In genomic region chr15:88450125-88450798, GRCh38 we compare ENCODE assay signal across 9 cellular contexts. TPM values are rescaled to one million over a fixed set of nuclear protein-coding genes. Genes with fewer than 3 reads are reported as not detected.
A peak's percentile ranks its signal among the peaks of the same experiment; 100 is the strongest.
DNase-seq lines count a peak whose midpoint lies in the region; ATAC-seq and TF ChIP-seq lines count a peak whose summit lies in the region.
"Had no signal": no experiment of that assay in that cellular context is flagged by ENCODE, and none has a peak within 500 bp of the region (broad histone marks: within the 10 kb centered on the region; RNA-seq: fewer than 3 reads in every experiment).

No MANE protein-coding gene starts in this region.

- H3K36me3 Mint-ChIP-seq in HFFc6 (ENCODE audit: low read depth), result no peaks in the 10 kb centered on the region
- H3K36me3 Mint-ChIP-seq in endothelial cell (ENCODE audit: low read depth, unreplicated experiment), result no peaks in the 10 kb centered on the region
- no peaks in the 10 kb centered on the region for H3K36me3 Mint-ChIP-seq in naive B cell

- H3K27me3 Mint-ChIP-seq in HFFc6 (ENCODE audit: insufficient read depth), result peaks cover 2% of the 10 kb centered on the region
- H3K27me3 Mint-ChIP-seq in endothelial cell (ENCODE audit: unreplicated experiment), result peaks cover 1% of the 10 kb centered on the region
- peaks cover 8 to 23% (median 21%) of the 10 kb centered on the region in 3 donors for H3K27me3 Mint-ChIP-seq in naive B cell

- TF ChIP-seq CTCF in HFFc6 (IDR thresholded peaks at IDR 0.05) (peak; percentile 99), endothelial cell (IDR thresholded peaks at IDR 0.05; ENCODE audit: unreplicated experiment) (peak; percentile 93)

- ATAC-seq in naive B cell (ENCODE audit: low read depth in 2 of 2) (peak in 1 of 2 donors; percentile 44), HG03442 (IDR thresholded peaks at IDR 0.05; ENCODE audit: unreplicated experiment) (no peak)

- H3K4me1 Mint-ChIP-seq in HFFc6 (ENCODE audit: low read depth), result peaks cover 34% of the 10 kb centered on the region
- peaks cover 5% of the 10 kb centered on the region for H3K4me1 Mint-ChIP-seq in endothelial cell (ENCODE audit: unreplicated experiment)
- H3K4me1 Mint-ChIP-seq in naive B cell, result peaks cover 5 to 11% (median 5%) of the 10 kb centered on the region in 3 donors

- H3K27ac Mint-ChIP-seq in HFFc6, result no peak overlapping the region
- H3K27ac Mint-ChIP-seq in endothelial cell (ENCODE audit: unreplicated experiment), result no peak overlapping the region
- H3K27ac Mint-ChIP-seq in naive B cell, result no peak overlapping the region

- no peak overlapping the region for H3K27ac ChIP-seq in substantia nigra (ENCODE audit: low read depth, low read length, poor library complexity, severe bottlenecking)
- H3K27ac ChIP-seq: epithelial cell of prostate had no signal

- H3K9me3 Mint-ChIP-seq in HFFc6 (no peaks in the 10 kb centered on the region), endothelial cell (ENCODE audit: unreplicated experiment) (no peaks in the 10 kb centered on the region), naive B cell (peaks cover 0 to 4% (median 3%) of the 10 kb centered on the region in 7 donors)

- H3K4me3 Mint-ChIP-seq in HFFc6 (no peak overlapping the region; the same call in 1 of the 2 replicates), endothelial cell (ENCODE audit: unreplicated experiment) (no peak overlapping the region), naive B cell (peak overlapping the region in 1 of 8 donors; percentile 38)

- DNase-seq in ELF-1 (ENCODE audit: low read depth, low spot score), result peak; percentile 90
- DNase-seq in HFFc6, result peak; percentile 62
- peak; percentile 59 for DNase-seq in NCI-H460 (ENCODE audit: extremely low read depth, low read depth)
- peak; percentile 87 to 89 for DNase-seq in activated CD4-positive, alpha-beta T cell treated with anti-CD3 and anti-CD28 coated beads, Interleukin-2, amount 50 U/mL, for 48 hours
- DNase-seq in endothelial cell (ENCODE audit: low spot score), result peak; percentile 93
- peak; percentile 39 for DNase-seq in naive B cell
- peak in 39 of 49 donors; percentile 3 to 75 (median 46) for DNase-seq in substantia nigra (lab: John Stamatoyannopoulos, UW)

RNA-seq across cellular contexts. Expression of gene MRPL46, which starts 16.9 kb away (rescaled TPM):
- 10 to 100 TPM; 27.3 to 31.3 (median 29.0) TPM for total RNA-seq in HFFc6 (2021; fragmentation: NEBNext Ultra II Directional; extraction: Animal tissue kit (Norgen Biotek cat#: 25700))
- 38.3 and 41.1 TPM in 2 replicates for total RNA-seq in NCI-H460 (2014; rRNA removed; shearing (Covaris generic))
- 42.4 and 48.2 TPM in 2 replicates for polyA plus RNA-seq in NCI-H460 (2014; cell fraction: nucleus; rRNA removed)
- 21.2 TPM for total RNA-seq in endothelial cell (ENCODE audit: unreplicated experiment)
- polyA plus RNA-seq in naive B cell (ENCODE audit: low read depth in 6 of 6), result 10 to 100 TPM; 32.0 to 68.3 (median 53.2) TPM

RNA-seq across cellular contexts. Expression of gene MRPS11, which starts 17.2 kb away (rescaled TPM):
- 10 to 100 TPM; 63.4 to 75.9 (median 69.4) TPM for total RNA-seq in HFFc6 (2021; fragmentation: NEBNext Ultra II Directional; extraction: Animal tissue kit (Norgen Biotek cat#: 25700))
- 44.6 and 53.2 TPM in 2 replicates for total RNA-seq in NCI-H460 (2014; rRNA removed; shearing (Covaris generic))
- polyA plus RNA-seq in NCI-H460 (2014; cell fraction: nucleus; rRNA removed), result 107 and 117 TPM in 2 replicates
- total RNA-seq in endothelial cell (ENCODE audit: unreplicated experiment), result 42.9 TPM
- 10 to 100 TPM; 46.6 to 72.4 (median 60.3) TPM for polyA plus RNA-seq in naive B cell (ENCODE audit: low read depth in 6 of 6)

Comparison
In these comparisons a context has a peak if more than half of its experiments do, and no peak if none do; other contexts are left out.
1. DNase-seq: peak in every context shown above with its lines; median percentile 93 in endothelial cell; 90 in ELF-1; 88 in activated CD4-positive, alpha-beta T cell treated with anti-CD3 and anti-CD28 coated beads, Interleukin-2, amount 50 U/mL, for 48 hours; 62 in HFFc6; 59 in NCI-H460; 46 in substantia nigra; 39 in naive B cell.